18 cellular contexts compared by ENCODE assay signal in genomic region chr13:68176486-68176885, GRCh38.
A peak's percentile ranks its signal among the peaks of the same experiment; 100 is the strongest.
DNase-seq lines count a peak whose midpoint lies in the region; ATAC-seq, FAIRE-seq and TF ChIP-seq lines count a peak whose summit lies in the region.
"Had no signal": no experiment of that assay in that cellular context is flagged by ENCODE, and none has a peak within 500 bp of the region (broad histone marks: within the 10 kb centered on the region; RNA-seq: fewer than 3 reads in every experiment).

No MANE protein-coding gene starts in this region.

- no peaks in the 10 kb centered on the region for H3K27me3 ChIP-seq in Karpas-422 (ENCODE audit: low read length)
- H3K27me3 ChIP-seq in brain microvascular endothelial cell (replicated peaks): no peaks in the 10 kb centered on the region
- no peaks in the 10 kb centered on the region for H3K27me3 ChIP-seq in hepatocyte
- H3K27me3 ChIP-seq in MG63: no peaks in the 10 kb centered on the region
- H3K27me3 ChIP-seq: esophagus squamous epithelium had no signal

- no peaks in the 10 kb centered on the region for H3K79me2 ChIP-seq in Karpas-422 (ENCODE audit: low read length)
- H3K79me2 ChIP-seq in hepatocyte: no peaks in the 10 kb centered on the region

- no peak for ATAC-seq in HG03159 (IDR thresholded peaks at IDR 0.05; ENCODE audit: unreplicated experiment)
- ATAC-seq: activated T-helper 17 cell treated with anti-CD3 and anti-CD28 coated beads, Interleukin-2, amount 50 U/mL, for 72 hours; natural killer cell treated with Interleukin-12 subunit alpha and Interleukin-12 subunit beta and Interleukin-15 and Interleukin-18, amount 100 ng/mL, for 72 hours had no signal

- peak overlapping the region; percentile 40; the same call in 1 of the 2 replicates for H2AFZ ChIP-seq in Karpas-422 (ENCODE audit: low read length)
- no peak overlapping the region for H2AFZ ChIP-seq in hepatocyte

- TF ChIP-seq CTCF in brain microvascular endothelial cell (IDR thresholded peaks at IDR 0.05; ENCODE audit: low read depth, low read length, missing control alignments) (no peak), hepatocyte (IDR thresholded peaks at IDR 0.05; ENCODE audit: poor library complexity) (no peak)

- in situ Hi-C loops in brain microvascular endothelial cell (cut with HindIII; ENCODE audit: low pct_ligation_motif_present, low sequenced_read_pairs): no loop called here

- H3K9me2 ChIP-seq in Karpas-422 (replicated peaks; ENCODE audit: insufficient read depth, low read length): no peaks in the 10 kb centered on the region
- no peaks in the 10 kb centered on the region for H3K9me2 ChIP-seq in hepatocyte (replicated peaks; ENCODE audit: insufficient read depth)

- H3K4me1 ChIP-seq in Karpas-422 (ENCODE audit: low read length) (no peaks in the 10 kb centered on the region), hepatocyte (ENCODE audit: insufficient read depth) (no peaks in the 10 kb centered on the region)
- H3K4me1 ChIP-seq: Caco-2, esophagus squamous epithelium had no signal

- H3K9ac ChIP-seq in Karpas-422 (ENCODE audit: low read length): no peak overlapping the region
- H3K9ac ChIP-seq: KMS-11 had no signal

- H3K9me3 ChIP-seq in Karpas-422 (ENCODE audit: low read length) (no peaks in the 10 kb centered on the region), hepatocyte (ENCODE audit: low read depth) (no peaks in the 10 kb centered on the region), MG63 (no peaks in the 10 kb centered on the region)
- H3K9me3 ChIP-seq: Caco-2, thoracic aorta had no signal

- 73% methylated on average over 2 of the region's 2 CpGs for WGBS in hepatocyte (ENCODE audit: low lambda C conversion rate, missing lambda C conversion rate)

- no peaks in the 10 kb centered on the region for H4K20me1 ChIP-seq in Karpas-422 (ENCODE audit: insufficient read depth, low read depth, low read length)
- H4K20me1 ChIP-seq in hepatocyte (ENCODE audit: insufficient read depth, poor library complexity, severe bottlenecking): no peaks in the 10 kb centered on the region

- H3K4me3 ChIP-seq in Karpas-422 (ENCODE audit: low read length) (no peak overlapping the region), brain microvascular endothelial cell (ENCODE audit: low read depth, low read length) (no peak overlapping the region), hepatocyte (no peak overlapping the region), MG63 (no peak overlapping the region)
- H3K4me3 ChIP-seq: esophagus squamous epithelium, smooth muscle cell, thoracic aorta had no signal

- H3K27ac ChIP-seq in Karpas-422 (ENCODE audit: low read length): no peak overlapping the region
- no peak overlapping the region for H3K27ac ChIP-seq in brain microvascular endothelial cell
- H3K27ac ChIP-seq in hepatocyte: no peak overlapping the region
- H3K27ac ChIP-seq: esophagus squamous epithelium, KMS-11, thoracic aorta had no signal

- no peaks in the 10 kb centered on the region for H3K36me3 ChIP-seq in Karpas-422 (ENCODE audit: insufficient read depth, low read length)
- H3K36me3 ChIP-seq in brain microvascular endothelial cell (replicated peaks): no peaks in the 10 kb centered on the region
- no peaks in the 10 kb centered on the region for H3K36me3 ChIP-seq in hepatocyte (replicated peaks; ENCODE audit: insufficient read depth, low read depth)
- no peaks in the 10 kb centered on the region for H3K36me3 ChIP-seq in MG63
- H3K36me3 ChIP-seq: esophagus squamous epithelium, thoracic aorta had no signal

- DNase-seq in Karpas-422 (no peak), brain microvascular endothelial cell (peak; percentile 77), hepatocyte (ENCODE audit: low spot score) (peak; percentile 19), urothelium cell line (ENCODE audit: low spot score) (peak; percentile 18), MG63 (no peak), OCI-M1 (lab: John Stamatoyannopoulos, UW) (no peak)
- DNase-seq: activated CD4-positive, alpha-beta T cell treated with anti-CD3 and anti-CD28 coated beads, Interleukin-2, amount 50 U/mL, for 4 hours; Caco-2; central memory CD4-positive, alpha-beta T cell; esophagus squamous epithelium; kidney; NCI-H2171 treated with DMSO at 0.1 percent for 48 hours had no signal

- FAIRE-seq in urothelium cell line (lab: Jason Lieb, UNC): no peak
- FAIRE-seq: kidney had no signal

- H3K4me2 ChIP-seq in Karpas-422 (ENCODE audit: low read depth, low read length, poor library complexity, severe bottlenecking) (no peak overlapping the region), hepatocyte (no peak overlapping the region)
- H3K4me2 ChIP-seq: KMS-11, smooth muscle cell had no signal

Comparison
In these comparisons a context has a peak if more than half of its experiments do, and no peak if none do; other contexts are left out.
1. DNase-seq: peak in brain microvascular endothelial cell (single experiment), hepatocyte (single experiment) and urothelium cell line (single experiment); none in Karpas-422 (single experiment), MG63 (single experiment) and OCI-M1 (single experiment).